ENCODE assay signal across 8 cellular contexts in the genomic region with DNA sequence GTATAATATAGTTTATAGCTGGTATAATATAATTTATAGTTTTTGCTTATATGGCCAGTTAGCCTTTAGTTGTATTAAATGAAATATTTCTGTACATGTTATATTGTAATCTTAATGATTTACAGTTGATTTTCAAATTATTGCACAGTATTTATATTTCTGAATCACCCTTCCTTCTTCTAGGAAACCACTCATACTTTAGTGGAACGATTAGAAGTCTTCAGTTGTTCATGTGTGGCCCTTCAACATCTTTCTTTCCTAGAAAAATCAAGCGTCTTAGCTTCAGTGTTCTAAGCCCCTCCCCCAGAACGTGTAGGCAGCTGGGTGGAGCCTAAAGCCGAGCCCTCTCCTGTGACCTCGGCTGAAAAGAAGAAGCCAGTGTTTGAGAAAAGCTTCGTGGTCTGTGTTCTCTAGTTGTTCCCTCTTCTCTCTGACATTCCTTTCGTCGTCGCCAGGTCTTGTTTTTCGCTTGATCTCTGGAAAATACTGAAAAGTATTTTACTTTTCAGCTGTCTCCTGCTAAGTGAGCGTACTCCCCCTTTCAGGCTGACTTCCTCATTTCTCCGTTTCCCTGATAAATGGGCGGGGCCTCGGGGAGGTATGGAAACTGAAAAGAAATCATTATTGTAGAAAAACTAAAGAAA. TPM values are rescaled to one million over a fixed set of nuclear protein-coding genes. Genes with fewer than 3 reads are reported as not detected.
DNase-seq lines count a peak whose midpoint lies in the region; ATAC-seq and TF ChIP-seq lines count a peak whose summit lies in the region.

A gene with protein sequence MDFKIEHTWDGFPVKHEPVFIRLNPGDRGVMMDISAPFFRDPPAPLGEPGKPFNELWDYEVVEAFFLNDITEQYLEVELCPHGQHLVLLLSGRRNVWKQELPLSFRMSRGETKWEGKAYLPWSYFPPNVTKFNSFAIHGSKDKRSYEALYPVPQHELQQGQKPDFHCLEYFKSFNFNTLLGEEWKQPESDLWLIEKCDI (plus strand): TSS at position 342 of the 644 bp plus-strand sequence. CDS start 6,459 bp downstream, outside the sequence.

- no peaks in the 10 kb centered on the region for H3K4me1 ChIP-seq in HUES6 (ENCODE audit: control insufficient read depth, insufficient read depth, low read length)
- peaks cover 13% of the 10 kb centered on the region for H3K4me1 ChIP-seq in osteoblast (ENCODE audit: insufficient read depth, low read length)
- H3K4me1 ChIP-seq in thoracic aorta (ENCODE audit: control insufficient read depth in 1 of 2, low read depth in 2 of 2), result peaks cover 6 to 28% of the 10 kb centered on the region in 2 donors

- peak within 1 kb of the TSS; percentile 63 for H3K9ac ChIP-seq in HUES6 (ENCODE audit: low read length)

- H3K4me2 ChIP-seq in osteoblast (ENCODE audit: insufficient read depth, low read length), result peak within 1 kb of the TSS; percentile 74

- peak within 1 kb of the TSS; percentile 87 for H3K4me3 ChIP-seq in HUES6 (ENCODE audit: low read depth, low read length)
- peak within 1 kb of the TSS; percentile 80 for H3K4me3 ChIP-seq in osteoblast (ENCODE audit: insufficient read depth, low read length)
- H3K4me3 ChIP-seq in thoracic aorta, result peak within 1 kb of the TSS; percentile 78

- no peaks in the 10 kb centered on the region for H3K9me3 Mint-ChIP-seq in activated naive CD4-positive, alpha-beta T cell treated with anti-CD3 and anti-CD28 coated beads, Interleukin-2, amount 50 U/mL, for 24 hours

- ATAC-seq in GM21447 (IDR thresholded peaks at IDR 0.05; ENCODE audit: unreplicated experiment) (peak; percentile 42), thoracic aorta (ENCODE audit: insufficient number of reproducible peaks, low FRiP score, low read depth) (peak; percentile 82)

- DNase-seq in DMS153 (lab: John Stamatoyannopoulos, UW), result peak; percentile 57
- peak; percentile 76 for DNase-seq in SK-MEL-5 (ENCODE audit: low read depth, low spot score)
- peak; percentile 56 for DNase-seq in glomerular endothelial cell (ENCODE audit: extremely low read depth, low read depth, low spot score)
- DNase-seq in osteoblast (ENCODE audit: insufficient read length, low spot score, missing footprints), result peak; percentile 84
- peak; percentile 33 for DNase-seq in thoracic aorta (ENCODE audit: low spot score)

- peaks cover 28% of the 10 kb centered on the region for H3K4me1 Mint-ChIP-seq in activated naive CD4-positive, alpha-beta T cell treated with anti-CD3 and anti-CD28 coated beads, Interleukin-2, amount 50 U/mL, for 24 hours

- no peaks in the 10 kb centered on the region for H3K36me3 ChIP-seq in HUES6 (ENCODE audit: control insufficient read depth, insufficient read depth, low read length)
- H3K36me3 ChIP-seq in osteoblast (ENCODE audit: insufficient read depth, low read length), result no peaks in the 10 kb centered on the region
- H3K36me3 ChIP-seq in thoracic aorta, result no peaks in the 10 kb centered on the region

- peak within 1 kb of the TSS; percentile 96 for H2AFZ ChIP-seq in osteoblast (ENCODE audit: low read length)

- H3K27me3 ChIP-seq in HUES6 (ENCODE audit: control insufficient read depth, insufficient read depth, low read length) (no peaks in the 10 kb centered on the region), osteoblast (ENCODE audit: insufficient read depth, low read length) (no peaks in the 10 kb centered on the region), thoracic aorta (replicated peaks; ENCODE audit: insufficient read depth) (no peaks in the 10 kb centered on the region)

- H3K9me3 ChIP-seq in HUES6 (ENCODE audit: control insufficient read depth, insufficient read depth, low read depth, low read length) (no peaks in the 10 kb centered on the region), osteoblast (ENCODE audit: low read depth, low read length) (no peaks in the 10 kb centered on the region), thoracic aorta (no peaks in the 10 kb centered on the region)

- peak within 1 kb of the TSS; percentile 92 for H3K27ac Mint-ChIP-seq in activated naive CD4-positive, alpha-beta T cell treated with anti-CD3 and anti-CD28 coated beads, Interleukin-2, amount 50 U/mL, for 24 hours

- H3K36me3 Mint-ChIP-seq in activated naive CD4-positive, alpha-beta T cell treated with anti-CD3 and anti-CD28 coated beads, Interleukin-2, amount 50 U/mL, for 24 hours, result no peaks in the 10 kb centered on the region

- in situ Hi-C loops in SK-MEL-5 (cut with HindIII; ENCODE audit: low pct_unique_long_range_greater_than_20kb, low sequenced_read_pairs), result no loop called here

- H4K20me1 ChIP-seq in osteoblast (ENCODE audit: insufficient read depth, low read length), result no peaks in the 10 kb centered on the region

- no peak for TF ChIP-seq CTCF in osteoblast (IDR thresholded peaks at IDR 0.05; ENCODE audit: extremely low read depth, low read depth, low read length)
- no peak for TF ChIP-seq CTCF in thoracic aorta (IDR thresholded peaks at IDR 0.05)

- H3K27ac ChIP-seq in HUES6 (ENCODE audit: low read depth, low read length) (no peak within 1 kb of the TSS), osteoblast (ENCODE audit: low read depth, low read length) (peak within 1 kb of the TSS; percentile 81), thoracic aorta (peak within 1 kb of the TSS; percentile 45 to 70)

- H3K79me2 ChIP-seq in osteoblast (ENCODE audit: insufficient read depth, low read length), result peaks cover 19% of the 10 kb centered on the region

- no peaks in the 10 kb centered on the region for H3K27me3 Mint-ChIP-seq in activated naive CD4-positive, alpha-beta T cell treated with anti-CD3 and anti-CD28 coated beads, Interleukin-2, amount 50 U/mL, for 24 hours

- peak within 1 kb of the TSS; percentile 91 for H3K4me3 Mint-ChIP-seq in activated naive CD4-positive, alpha-beta T cell treated with anti-CD3 and anti-CD28 coated beads, Interleukin-2, amount 50 U/mL, for 24 hours

RNA-seq across cellular contexts. Expression of the gene that starts here (rescaled TPM):
- total RNA-seq in SK-MEL-5 (2014; rRNA removed; shearing (Covaris generic)), result 10.1 and 10.6 TPM in 2 replicates
- polyA plus RNA-seq in SK-MEL-5 (2015; cell fraction: cytosol; rRNA removed), result 7.2 and 7.5 TPM in 2 replicates
- polyA plus RNA-seq in SK-MEL-5 (2015; cell fraction: nucleus; rRNA removed), result 18.4 and 20.4 TPM in 2 replicates
- total RNA-seq in glomerular endothelial cell (3.7 and 7.8 TPM in 2 replicates), osteoblast (11.9 and 13.3 TPM in 2 replicates), thoracic aorta (1 to 10 TPM; 2.2 to 4.9 TPM)

Comparison
In these comparisons a context has a peak if more than half of its experiments do, and no peak if none do; other contexts are left out.
1. DNase-seq: peak in every context shown above with its lines; median percentile 84 in osteoblast; 76 in SK-MEL-5; 57 in DMS153; 56 in glomerular endothelial cell; 33 in thoracic aorta.